ENCODE assay signal across 25 cellular contexts in genomic region chr10:17101257-17101909, GRCh38. TPM values are rescaled to one million over a fixed set of nuclear protein-coding genes. Genes with fewer than 3 reads are reported as not detected.
DNase-seq lines count a peak whose midpoint lies in the region; ATAC-seq and TF ChIP-seq lines count a peak whose summit lies in the region.
"Had no signal": no experiment of that assay in that cellular context is flagged by ENCODE, and none has a peak within 500 bp of the region (broad histone marks: within the 10 kb centered on the region; RNA-seq: fewer than 3 reads in every experiment).

No MANE protein-coding gene starts in this region.

- peak; percentile 69 for ATAC-seq in HCT116
- ATAC-seq: activated CD8-positive, alpha-beta memory T cell treated with anti-CD3 and anti-CD28 coated beads, Interleukin-2, amount 10 ng/mL, durations not matched to agents 7 days and 5 days; GM12878 had no signal

- H3K9ac ChIP-seq in HCT116 (ENCODE audit: low read length): no peak overlapping the region
- H3K9ac ChIP-seq in smooth muscle cell (ENCODE audit: low read depth): peak overlapping the region; percentile 14
- H3K9ac ChIP-seq: SK-N-SH had no signal

- no TSS peak for BruUV-seq in HCT116 (replicated peaks; lab: Mats Ljungman, UMichigan)

- peaks cover 10 to 18% of the 10 kb centered on the region in 2 experiments for H3K4me1 ChIP-seq in HCT116 (ENCODE audit: control insufficient read depth in 1 of 2, insufficient read depth in 2 of 2, low read length in 2 of 2)
- H3K4me1 ChIP-seq in smooth muscle cell (ENCODE audit: low read depth): peaks cover 7% of the 10 kb centered on the region

- TF ChIP-seq CTCF in HCT116 (IDR thresholded peaks at IDR 0.05 in 2 of 3, conservative IDR thresholded peaks at IDR 0.05 in 1 of 3; ENCODE audit: borderline replicate concordance in 1 of 3, insufficient read depth in 1 of 3, low read depth in 2 of 3, low read length in 2 of 3) (no peak), smooth muscle cell (IDR thresholded peaks at IDR 0.05; ENCODE audit: borderline replicate concordance, insufficient read depth, poor library complexity, severe bottlenecking) (no peak)

- H2AFZ ChIP-seq in HCT116 (ENCODE audit: low read depth, low read length, poor library complexity, severe bottlenecking) (peak overlapping the region; percentile 93), smooth muscle cell (ENCODE audit: low read depth) (no peak overlapping the region)

- 0 out of 2 replicates have a peak, but pooled peaks cover 4% of the 10 kb centered on the region for H3K9me2 ChIP-seq in HCT116 (ENCODE audit: insufficient read depth)
- H3K9me2 ChIP-seq: SK-N-SH had no signal

- DNase-seq in HCT116 (ENCODE audit: low read depth, low spot score) (no peak), SW480 (ENCODE audit: low spot score) (peak; percentile 55), left kidney (ENCODE audit: low read depth, low spot score) (peak; percentile 20), smooth muscle cell (lab: John Stamatoyannopoulos, UW; ENCODE audit: unreplicated experiment) (no peak), inferior parietal cortex (ENCODE audit: extremely low spot score) (no peak), NCI-H2196 treated with DMSO at 0.1 percent for 48 hours (lab: John Stamatoyannopoulos, UW; ENCODE audit: unreplicated experiment) (no peak), HuH-7.5 (ENCODE audit: low spot score) (no peak)
- DNase-seq in stimulated activated CD8-positive, alpha-beta memory T cell treated with anti-CD3 and anti-CD28 coated beads, Interleukin-4, amount 100 ng/mL, for 48 hours: no peak
- DNase-seq: activated CD4-positive, alpha-beta T cell treated with anti-CD3 and anti-CD28 coated beads, Interleukin-2, amount 10 ng/mL, durations not matched to agents 7 days and 5 days; activated CD8-positive, alpha-beta memory T cell treated with anti-CD3 and anti-CD28 coated beads, Interleukin-2, amount 10 ng/mL, durations not matched to agents 7 days and 5 days; activated naive CD4-positive, alpha-beta T cell treated with anti-CD3 and anti-CD28 coated beads, Interleukin-2, amount 50 U/mL, for 16 hours; CD4-positive, alpha-beta T cell; central memory CD4-positive, alpha-beta T cell; DMS153; effector CD4-positive, alpha-beta T cell; foreskin melanocyte; NCI-H1105; NCI-H2081 treated with DMSO at 0.1 percent for 48 hours; NCI-H446; NK-92 treated with Interleukin-12 subunit alpha and Interleukin-12 subunit beta, amount 100 ng/mL, for 24 hours; SK-N-SH; stimulated activated naive CD4-positive, alpha-beta T cell; WERI-Rb-1 had no signal

- H3K27ac ChIP-seq in HCT116 (ENCODE audit: low read depth, low read length) (no peak overlapping the region), smooth muscle cell (ENCODE audit: low read depth) (peak overlapping the region; percentile 86)
- H3K27ac ChIP-seq: RWPE1, WERI-Rb-1 had no signal

- WGBS in smooth muscle cell (ENCODE audit: low lambda C conversion rate): 77% methylated on average over 7 of the region's 7 CpGs

- no peak overlapping the region for H3K4me3 ChIP-seq in HCT116 (replicated peaks in 1 of 2; ENCODE audit: low read depth in 1 of 2, low read length in 2 of 2)
- no peak overlapping the region for H3K4me3 ChIP-seq in smooth muscle cell
- H3K4me3 ChIP-seq: GM12878 had no signal

- H4K20me1 ChIP-seq in HCT116 (ENCODE audit: insufficient read depth): no peaks in the 10 kb centered on the region
- no peaks in the 10 kb centered on the region for H4K20me1 ChIP-seq in smooth muscle cell (ENCODE audit: low read depth)

- no peak for TF ChIP-seq POLR2A in HCT116 (IDR thresholded peaks at IDR 0.05; ENCODE audit: borderline replicate concordance, extremely low read depth, insufficient read depth, insufficient read length)

- peak overlapping the region; percentile 60; the same call in 1 of the 2 replicates for H3K4me2 ChIP-seq in HCT116 (ENCODE audit: low read length)
- peak overlapping the region; percentile 71 for H3K4me2 ChIP-seq in smooth muscle cell
- H3K4me2 ChIP-seq: SK-N-SH had no signal

- H3F3A ChIP-seq in smooth muscle cell (ENCODE audit: low read depth): peaks cover 4% of the 10 kb centered on the region

- H3K9me3 ChIP-seq in HCT116 (ENCODE audit: control insufficient read depth in 1 of 2, insufficient read depth in 1 of 2, low read depth in 1 of 2, low read length in 2 of 2) (no peaks in the 10 kb centered on the region), smooth muscle cell (replicated peaks; ENCODE audit: low read depth) (no peaks in the 10 kb centered on the region)

- RAD21 ChIA-PET in HCT116 (lab: Charles Lee; ENCODE audit: low non-redundant PET in 1 of 2, low total read pairs in 2 of 2, uncharacterized antibody in 2 of 2, unreplicated experiment in 2 of 2): no interaction called here

- POLR2A ChIA-PET in HCT116 (lab: Charles Lee): no interaction called here

- H3K36me3 ChIP-seq in HCT116 (ENCODE audit: control insufficient read depth in 1 of 2, insufficient read depth in 2 of 2, low read length in 2 of 2): no peaks in the 10 kb centered on the region
- peaks cover 7% of the 10 kb centered on the region for H3K36me3 ChIP-seq in smooth muscle cell (ENCODE audit: low read depth)
- H3K36me3 ChIP-seq: WERI-Rb-1 had no signal

- H3K79me2 ChIP-seq in HCT116 (ENCODE audit: insufficient read depth, low read length) (no peaks in the 10 kb centered on the region), smooth muscle cell (ENCODE audit: low read depth) (no peaks in the 10 kb centered on the region)

- CTCF ChIA-PET in HCT116 (lab: Charles Lee): no interaction called here

- intact Hi-C loops in HCT116 (cut with micrococcal nuclease): no loop called here

- no peak for TF ChIP-seq RAD21 in HCT116 (IDR thresholded peaks at IDR 0.05; ENCODE audit: low read depth)

- H3K27me3 ChIP-seq in HCT116 (ENCODE audit: insufficient read depth, low read length) (no peaks in the 10 kb centered on the region), smooth muscle cell (ENCODE audit: low read depth) (no peaks in the 10 kb centered on the region)

TF ChIP-seq in HCT116, 20 proteins besides CTCF, POLR2A, EP300 and RAD21 (continues in another document):
- no peak for TF ChIP-seq CEBPB (IDR thresholded peaks at IDR 0.05; ENCODE audit: low read depth)
- no peak for TF ChIP-seq ELF1 (IDR thresholded peaks at IDR 0.05; ENCODE audit: borderline replicate concordance, low read depth)
- TF ChIP-seq EZH2phosphoT487 (IDR thresholded peaks at IDR 0.05; ENCODE audit: borderline replicate concordance): no peak
- TF ChIP-seq ZNF274 (IDR thresholded peaks at IDR 0.05; ENCODE audit: low read depth, low read length): no peak
- no peak for TF ChIP-seq YY1 (IDR thresholded peaks at IDR 0.05; ENCODE audit: extremely low read depth, insufficient replicate concordance, low read depth, low read length)
- TF ChIP-seq EZH2 (IDR thresholded peaks at IDR 0.05): no peak
- no peak for TF ChIP-seq SIN3A (IDR thresholded peaks at IDR 0.05; ENCODE audit: low read depth)
- no peak for TF ChIP-seq SP1 (IDR thresholded peaks at IDR 0.05; ENCODE audit: low read depth)
- 0 out of 2 replicates have a peak, but pooled peaks have one; percentile 23 for TF ChIP-seq FOSL1 (IDR thresholded peaks at IDR 0.05; ENCODE audit: low read depth)
- no peak for TF ChIP-seq REST (IDR thresholded peaks at IDR 0.05; ENCODE audit: low read depth)
- no peak for TF ChIP-seq ZFX (IDR thresholded peaks at IDR 0.05)
- TF ChIP-seq JUND (IDR thresholded peaks at IDR 0.05): peak; percentile 33; the same call in 1 of the 2 replicates
- TF ChIP-seq TCF7L2 (IDR thresholded peaks at IDR 0.05; ENCODE audit: borderline replicate concordance, extremely low read depth, insufficient read depth, insufficient read length): no peak
- TF ChIP-seq ATF3 (IDR thresholded peaks at IDR 0.05): no peak
- no peak for TF ChIP-seq POLR2AphosphoS5 (IDR thresholded peaks at IDR 0.05; ENCODE audit: low read depth, low read length)
- TF ChIP-seq CBX3 (IDR thresholded peaks at IDR 0.05; ENCODE audit: low read depth): 0 out of 2 replicates have a peak, but pooled peaks have one; percentile 21
- no peak for TF ChIP-seq EGR1 (IDR thresholded peaks at IDR 0.05; ENCODE audit: low read depth)

RNA-seq across cellular contexts. Expression of gene CUBN, which starts 28.2 kb away (rescaled TPM):
- 1.2 TPM for total RNA-seq in HCT116 (2021; ENCODE audit: unreplicated experiment)
- polyA plus RNA-seq in HCT116 (2012): 0.10 and 0.39 TPM in 2 replicates
- 1.7 and 4.7 TPM in 2 replicates for total RNA-seq in smooth muscle cell
- polyA plus RNA-seq in smooth muscle cell: 0.33 and 0.62 TPM in 2 replicates

Comparison
In these comparisons a context has a peak if more than half of its experiments do, and no peak if none do; other contexts are left out.
1. DNase-seq: peak in SW480 (single experiment) and left kidney (single experiment); none in HCT116 (single experiment), smooth muscle cell (single experiment), inferior parietal cortex (single experiment), NCI-H2196 treated with DMSO at 0.1 percent for 48 hours (single experiment), HuH-7.5 (single experiment) and stimulated activated CD8-positive, alpha-beta memory T cell treated with anti-CD3 and anti-CD28 coated beads, Interleukin-4, amount 100 ng/mL, for 48 hours (single experiment).